ENCODE assay signal across 15 cellular contexts in genomic region chr3:21390136-21390535, GRCh38.
A peak's percentile ranks its signal among the peaks of the same experiment; 100 is the strongest.
DNase-seq lines count a peak whose midpoint lies in the region; ATAC-seq, FAIRE-seq and TF ChIP-seq lines count a peak whose summit lies in the region.
"Had no signal": no experiment of that assay in that cellular context is flagged by ENCODE, and none has a peak within 500 bp of the region (broad histone marks: within the 10 kb centered on the region; RNA-seq: fewer than 3 reads in every experiment).

No MANE protein-coding gene starts in this region.

- H2AFZ ChIP-seq in HepG2 (ENCODE audit: low read length) = no peak overlapping the region

- intact Hi-C loops in HepG2 (cut with micrococcal nuclease; ENCODE audit: unreplicated experiment) (no loop called here), right lobe of liver (cut with DNase I) (no loop called here), upper lobe of right lung (cut with DNase I) (no loop called here), lower leg skin (cut with DNase I; ENCODE audit: low total_unique reads) (no loop called here)

- H4K20me1 ChIP-seq in HepG2 (ENCODE audit: insufficient read depth, low read length) = no peaks in the 10 kb centered on the region

- H3K4me2 ChIP-seq in HepG2 (ENCODE audit: low read depth, low read length) = no peak overlapping the region

- POLR2A ChIA-PET in HepG2 (lab: Yijun Ruan, JAX) = no interaction called here

- FAIRE-seq in HepG2 (lab: Jason Lieb, UNC) = no peak
- no peak for FAIRE-seq in RCC 7860 (lab: Jason Lieb, UNC)
- FAIRE-seq: H1 had no signal

- in situ Hi-C loops in HepG2 (cut with HindIII; ENCODE audit: extremely low pct_ligation_motif_present, low pct_unique_long_range_greater_than_20kb) = no loop called here

- TF ChIP-seq POLR2A in HepG2 (IDR thresholded peaks at IDR 0.05; ENCODE audit: insufficient read depth in 1 of 2, low read depth in 2 of 2, low read length in 2 of 2) (no peak), right lobe of liver (IDR thresholded peaks at IDR 0.05) (no peak), lower leg skin (IDR thresholded peaks at IDR 0.05) (no peak)

- H3K4me1 ChIP-seq in HepG2 (ENCODE audit: insufficient read depth, low read length) = no peaks in the 10 kb centered on the region
- no peaks in the 10 kb centered on the region for H3K4me1 ChIP-seq in right lobe of liver
- H3K4me1 ChIP-seq in upper lobe of right lung = no peaks in the 10 kb centered on the region
- H3K4me1 ChIP-seq: vagina had no signal

- TF ChIP-seq EP300 in HepG2 (IDR thresholded peaks at IDR 0.05; ENCODE audit: low read depth in 2 of 2, low read length in 2 of 2) = no peak
- TF ChIP-seq EP300 in HepG2 (CRISPR knock-in tag; IDR thresholded peaks at IDR 0.05; ENCODE audit: borderline replicate concordance) = no peak

- no peaks in the 10 kb centered on the region for H3K79me2 ChIP-seq in HepG2 (ENCODE audit: insufficient read depth, low read length)

- DNase-seq in HepG2 (ENCODE audit: low spot score) = no peak
- no peak for DNase-seq in right lobe of liver
- peak; percentile 37 for DNase-seq in RCC 7860 (ENCODE audit: low spot score)
- peak; percentile 96 for DNase-seq in fibroblast of the aortic adventitia (ENCODE audit: low read depth)
- DNase-seq in upper lobe of right lung = no peak
- DNase-seq in GM19238 (ENCODE audit: insufficient read length, low spot score) = no peak
- no peak for DNase-seq in lower leg skin (ENCODE audit: low spot score in 2 of 2)
- DNase-seq in NCI-H2171 treated with DMSO at 0.1 percent for 48 hours (lab: John Stamatoyannopoulos, UW) = no peak
- DNase-seq: ACHN; activated B cell treated with CpG ODN at 0.5 μM for 24 hours; activated CD8-positive, alpha-beta memory T cell treated with anti-CD3 and anti-CD28 coated beads, Interleukin-2, amount 50 U/mL, for 48 hours; activated naive CD8-positive, alpha-beta T cell treated with anti-CD3 and anti-CD28 coated beads, Interleukin-2, amount 10 ng/mL, durations not matched to agents 7 days and 5 days; NCI-H1105 treated with DMSO at 0.1 percent for 48 hours had no signal

- ATAC-seq in HepG2 (no peak), right lobe of liver (no peak), upper lobe of right lung (peak; percentile 70)

- TF ChIP-seq RAD21 in HepG2 (CRISPR knock-in tag; IDR thresholded peaks at IDR 0.05) = no peak

- H3K27me3 ChIP-seq in HepG2 (ENCODE audit: control insufficient read depth in 1 of 2, insufficient read depth in 2 of 2, low read length in 2 of 2) = no peaks in the 10 kb centered on the region
- H3K27me3 ChIP-seq in right lobe of liver = no peaks in the 10 kb centered on the region
- no peaks in the 10 kb centered on the region for H3K27me3 ChIP-seq in upper lobe of right lung
- H3K27me3 ChIP-seq: vagina had no signal

- no TSS peak for BruUV-seq in HepG2 (replicated peaks; lab: Mats Ljungman, UMichigan)

- no peak overlapping the region for H3K27ac ChIP-seq in HepG2 (ENCODE audit: extremely low read length, insufficient read depth, low read length)
- H3K27ac ChIP-seq in right lobe of liver = no peak overlapping the region
- H3K27ac ChIP-seq in upper lobe of right lung = no peak overlapping the region
- H3K27ac ChIP-seq: vagina had no signal

- H3K9me3 ChIP-seq in HepG2 (ENCODE audit: low read length) (peaks cover 82% of the 10 kb centered on the region), right lobe of liver (no peaks in the 10 kb centered on the region), upper lobe of right lung (no peaks in the 10 kb centered on the region)
- H3K9me3 ChIP-seq: vagina had no signal

- no peak overlapping the region for H3K9ac ChIP-seq in HepG2 (ENCODE audit: insufficient read depth, low read depth, low read length)

- 1% methylated on average over 3 of the region's 3 CpGs for WGBS in HepG2 (ENCODE audit: low lambda C conversion rate)
- 16% methylated on average over 3 of the region's 3 CpGs for WGBS in right lobe of liver (ENCODE audit: insufficient coverage, low coverage, low lambda C conversion rate, missing lambda C conversion rate)
- WGBS in lower leg skin, 2 donors = 56 to 57% methylated on average over 3 of the region's 3 CpGs

- TF ChIP-seq CTCF in HepG2 (CRISPR knock-in tag; IDR thresholded peaks at IDR 0.05) = no peak
- TF ChIP-seq CTCF in right lobe of liver (IDR thresholded peaks at IDR 0.05) = no peak
- TF ChIP-seq CTCF in fibroblast of the aortic adventitia (IDR thresholded peaks at IDR 0.05; ENCODE audit: insufficient read depth, low read length) = no peak
- TF ChIP-seq CTCF in upper lobe of right lung (IDR thresholded peaks at IDR 0.05) = no peak
- TF ChIP-seq CTCF in lower leg skin (IDR thresholded peaks at IDR 0.05) = no peak

- H3K4me3 ChIP-seq in HepG2 (replicated peaks in 1 of 3; ENCODE audit: insufficient read depth in 1 of 3, low read depth in 2 of 3, low read length in 3 of 3) (no peak overlapping the region), right lobe of liver (no peak overlapping the region), fibroblast of the aortic adventitia (ENCODE audit: low read depth, low read length) (no peak overlapping the region), upper lobe of right lung (no peak overlapping the region), lower leg skin (ENCODE audit: low read depth, poor library complexity, severe bottlenecking) (no peak overlapping the region)
- H3K4me3 ChIP-seq: vagina had no signal

- CTCF ChIA-PET in HepG2 (lab: Yijun Ruan, JAX; ENCODE audit: low intra/inter-chr PET ratio, low total read pairs) = no interaction called here

- H3K36me3 ChIP-seq in HepG2 (replicated peaks in 1 of 2; ENCODE audit: control insufficient read depth in 1 of 2, insufficient read depth in 2 of 2, low read length in 2 of 2) = no peaks in the 10 kb centered on the region
- H3K36me3 ChIP-seq in right lobe of liver = no peaks in the 10 kb centered on the region
- H3K36me3 ChIP-seq in upper lobe of right lung = no peaks in the 10 kb centered on the region
- H3K36me3 ChIP-seq: vagina had no signal

TF ChIP-seq in HepG2, 621 proteins besides CTCF, POLR2A, EP300 and RAD21:
- TF ChIP-seq RAD51 (IDR thresholded peaks at IDR 0.05; ENCODE audit: borderline replicate concordance) = 0 out of 2 replicates have a peak, but pooled peaks have one; percentile 11
- no peak for TF ChIP-seq ZMYM3 (CRISPR knock-in tag; IDR thresholded peaks at IDR 0.05)
- no peak for TF ChIP-seq ZBTB1 (CRISPR knock-in tag; IDR thresholded peaks at IDR 0.05; ENCODE audit: borderline replicate concordance)

Comparison
In these comparisons a context has a peak if more than half of its experiments do, and no peak if none do; other contexts are left out.
1. DNase-seq: peak in RCC 7860 (single experiment) and fibroblast of the aortic adventitia (single experiment); none in HepG2 (single experiment), right lobe of liver (0 of 3), upper lobe of right lung (single experiment), GM19238 (single experiment), lower leg skin (0 of 2) and NCI-H2171 treated with DMSO at 0.1 percent for 48 hours (single experiment).